ENCODE assay signal across 19 cellular contexts in genomic region chr2:134764164-134764563, GRCh38. TPM values are rescaled to one million over a fixed set of nuclear protein-coding genes. Genes with fewer than 3 reads are reported as not detected.
DNase-seq lines count a peak whose midpoint lies in the region; ATAC-seq and TF ChIP-seq lines count a peak whose summit lies in the region.
"Had no signal": no experiment of that assay in that cellular context is flagged by ENCODE, and none has a peak within 500 bp of the region (broad histone marks: within the 10 kb centered on the region; RNA-seq: fewer than 3 reads in every experiment).

No MANE protein-coding gene starts in this region.

- no peak overlapping the region for H3K4me2 ChIP-seq in Karpas-422 (ENCODE audit: low read depth, low read length, poor library complexity, severe bottlenecking)

- DNase-seq in Karpas-422 (no peak), amniotic epithelial cell (ENCODE audit: low read depth) (peak; percentile 58), fibroblast of pulmonary artery (ENCODE audit: low read depth) (peak; percentile 77), OCI-M2 (lab: John Stamatoyannopoulos, UW; ENCODE audit: unreplicated experiment) (no peak), MV-4-11 (lab: John Stamatoyannopoulos, UW) (no peak), T-helper 17 cell (no peak)
- no peak for DNase-seq in activated CD4-positive, alpha-beta T cell treated with anti-CD3 and anti-CD28 coated beads for 4 hours
- DNase-seq: CD8-positive, alpha-beta T cell; COR-L47; DMS153; DMS79 treated with DMSO at 0.1 percent for 48 hours; EL; GOT3; H9 had no signal

- H3K36me3 ChIP-seq in Karpas-422 (ENCODE audit: insufficient read depth, low read length) (no peaks in the 10 kb centered on the region), mesodermal cell (ENCODE audit: control insufficient read depth, insufficient read depth, low read length) (no peaks in the 10 kb centered on the region)

- H3K27ac Mint-ChIP-seq in T-helper 17 cell, result no peak overlapping the region
- H3K27ac Mint-ChIP-seq: CD14-positive monocyte; CD8-positive, alpha-beta T cell; H9 had no signal

- TF ChIP-seq CTCF in fibroblast of pulmonary artery (IDR thresholded peaks at IDR 0.05; ENCODE audit: low read length, missing control alignments), result no peak

- H2AFZ ChIP-seq in Karpas-422 (ENCODE audit: low read length), result peak overlapping the region; percentile 41; the same call in 1 of the 2 replicates

- no peak overlapping the region for H3K4me3 ChIP-seq in Karpas-422 (ENCODE audit: low read length)
- H3K4me3 ChIP-seq in fibroblast of pulmonary artery (replicated peaks; ENCODE audit: low read depth, low read length), result no peak overlapping the region
- no peak overlapping the region for H3K4me3 ChIP-seq in mesodermal cell (ENCODE audit: extremely low read depth, insufficient read depth, low read length, poor library complexity, severe bottlenecking)

- WGBS in mesodermal cell (ENCODE audit: insufficient coverage in 2 of 2), 2 experiments, result 80 to 100% methylated on average over 1 of the region's 1 CpG

- H3K9ac ChIP-seq in Karpas-422 (ENCODE audit: low read length), result no peak overlapping the region

- H3K4me1 Mint-ChIP-seq in T-helper 17 cell, result no peaks in the 10 kb centered on the region
- H3K4me1 Mint-ChIP-seq: H9 had no signal

- no peaks in the 10 kb centered on the region for H3K27me3 ChIP-seq in Karpas-422 (ENCODE audit: low read length)

- no peaks in the 10 kb centered on the region for H3K36me3 Mint-ChIP-seq in T-helper 17 cell (ENCODE audit: low read depth)
- H3K36me3 Mint-ChIP-seq: CD14-positive monocyte; CD8-positive, alpha-beta T cell had no signal

- H3K79me2 ChIP-seq in Karpas-422 (ENCODE audit: low read length), result no peaks in the 10 kb centered on the region

- no peak overlapping the region for H3K4me3 Mint-ChIP-seq in T-helper 17 cell
- H3K4me3 Mint-ChIP-seq: CD14-positive monocyte; CD8-positive, alpha-beta T cell; H9 had no signal

- no peaks in the 10 kb centered on the region for H3K9me3 ChIP-seq in Karpas-422 (ENCODE audit: low read length)
- H3K9me3 ChIP-seq in mesodermal cell (ENCODE audit: control insufficient read depth, low read length), result no peaks in the 10 kb centered on the region
- no peaks in the 10 kb centered on the region for H3K9me3 ChIP-seq in T-helper 17 cell (ENCODE audit: control insufficient read depth, low read length, poor library complexity, severe bottlenecking)

- H3K27ac ChIP-seq in Karpas-422 (ENCODE audit: low read length) (no peak overlapping the region), mesodermal cell (ENCODE audit: low read depth, low read length, severe bottlenecking) (peak overlapping the region; percentile 84)
- H3K27ac ChIP-seq: 22Rv1 had no signal

- no peak for ATAC-seq in T-helper 17 cell
- ATAC-seq: CD8-positive, alpha-beta T cell had no signal

- no peaks in the 10 kb centered on the region for H4K20me1 ChIP-seq in Karpas-422 (ENCODE audit: insufficient read depth, low read depth, low read length)

- no peaks in the 10 kb centered on the region for H3K9me2 ChIP-seq in Karpas-422 (replicated peaks; ENCODE audit: insufficient read depth, low read length)

- H3K4me1 ChIP-seq in Karpas-422 (ENCODE audit: low read length) (peaks cover 28% of the 10 kb centered on the region), mesodermal cell (ENCODE audit: control insufficient read depth, insufficient read depth, low read length, poor library complexity, severe bottlenecking) (peaks cover 20% of the 10 kb centered on the region)

- peaks cover 31% of the 10 kb centered on the region for H3K27me3 Mint-ChIP-seq in T-helper 17 cell

RNA-seq across cellular contexts. Expression of gene TMEM163, which starts 45.4 kb away (rescaled TPM):
- total RNA-seq in Karpas-422 (2014; rRNA removed; shearing (Covaris generic); ENCODE audit: low replicate concordance), result 4.7 and 7.3 TPM in 2 replicates
- polyA plus RNA-seq in mesodermal cell (2013, experiment 1 of 2), result 2.2 TPM
- 0.96 TPM for polyA plus RNA-seq in mesodermal cell (2013, experiment 2 of 2)
- total RNA-seq in T-helper 17 cell, result 1 to 10 TPM in 1 of 2 donors, under 1 TPM in 1; 0.57 to 1.3 TPM
- total RNA-seq: A673 had no signal
- polyA plus RNA-seq: BJ, CD14-positive monocyte had no signal

Comparison
In these comparisons a context has a peak if more than half of its experiments do, and no peak if none do; other contexts are left out.
1. DNase-seq: peak in amniotic epithelial cell (single experiment) and fibroblast of pulmonary artery (single experiment); none in Karpas-422 (single experiment), OCI-M2 (single experiment), MV-4-11 (single experiment), activated CD4-positive, alpha-beta T cell treated with anti-CD3 and anti-CD28 coated beads for 4 hours (0 of 2) and T-helper 17 cell (0 of 3).